In genomic region chr9:116149844-116150243, GRCh38 we compare ENCODE assay signal across 9 cellular contexts. TPM values are rescaled to one million over a fixed set of nuclear protein-coding genes. Genes with fewer than 3 reads are reported as not detected.
DNase-seq lines count a peak whose midpoint lies in the region; ATAC-seq, FAIRE-seq and TF ChIP-seq lines count a peak whose summit lies in the region.
"Had no signal": no experiment of that assay in that cellular context is flagged by ENCODE, and none has a peak within 500 bp of the region (broad histone marks: within the 10 kb centered on the region; RNA-seq: fewer than 3 reads in every experiment).

No MANE protein-coding gene starts in this region.

- H3K14ac ChIP-seq in trophoblast cell (ENCODE audit: low read length), result no peak overlapping the region

- H3K27ac Mint-ChIP-seq in activated T-cell treated with anti-CD3 and anti-CD28 coated beads, Interleukin-2, amount 50 U/mL, for 24 hours, result no peak overlapping the region

- H2AK5ac ChIP-seq in trophoblast cell (ENCODE audit: low read length), result no peak overlapping the region

- no peak overlapping the region for H4K8ac ChIP-seq in trophoblast cell (ENCODE audit: low read depth, low read length)

- H3K9me3 ChIP-seq in endothelial cell of umbilical vein (replicated peaks; ENCODE audit: control insufficient read depth, insufficient read depth, low read length) (no peaks in the 10 kb centered on the region), trophoblast cell (ENCODE audit: insufficient read depth, low read depth, low read length) (peaks cover 2% of the 10 kb centered on the region)
- H3K9me3 ChIP-seq: HAP-1 had no signal

- H3K27me3 ChIP-seq in endothelial cell of umbilical vein (ENCODE audit: control insufficient read depth in 2 of 2, insufficient read depth in 2 of 2, low read length in 2 of 2) (peaks cover 0 to 8% of the 10 kb centered on the region in 2 experiments), trophoblast cell (ENCODE audit: insufficient read depth, low read length) (peaks cover 10% of the 10 kb centered on the region)

- H3K4me3 Mint-ChIP-seq in activated T-cell treated with anti-CD3 and anti-CD28 coated beads, Interleukin-2, amount 50 U/mL, for 24 hours, result no peak overlapping the region

- H3K27ac ChIP-seq in endothelial cell of umbilical vein (ENCODE audit: insufficient read depth, low read depth, low read length), result no peak overlapping the region
- no peak overlapping the region for H3K27ac ChIP-seq in trophoblast cell (ENCODE audit: low read depth, low read length)

- H3K9me3 Mint-ChIP-seq in activated T-cell treated with anti-CD3 and anti-CD28 coated beads, Interleukin-2, amount 50 U/mL, for 24 hours, result no peaks in the 10 kb centered on the region

- H3K4me1 ChIP-seq in endothelial cell of umbilical vein (ENCODE audit: control insufficient read depth, extremely low read depth, insufficient read depth, low read length), result peaks cover 2% of the 10 kb centered on the region
- peaks cover 0 to 4% of the 10 kb centered on the region in 2 experiments for H3K4me1 ChIP-seq in trophoblast cell (ENCODE audit: control insufficient read depth in 1 of 2, insufficient read depth in 2 of 2, low read length in 2 of 2)
- H3K4me1 ChIP-seq: HAP-1 had no signal

- H3K18ac ChIP-seq in trophoblast cell (ENCODE audit: low read length), result no peak overlapping the region

- H3K4me3 ChIP-seq in AG10803 (ENCODE audit: low read length) (no peak overlapping the region), endothelial cell of umbilical vein (replicated peaks in 1 of 3; ENCODE audit: insufficient read depth in 1 of 3, low read depth in 1 of 3, low read length in 3 of 3) (no peak overlapping the region), trophoblast cell (ENCODE audit: low read depth, low read length) (no peak overlapping the region)
- H3K4me3 ChIP-seq: HAP-1 had no signal

- DNase-seq in AG10803 (ENCODE audit: low read depth) (no peak), GM19239 (ENCODE audit: insufficient read length, low spot score) (no peak), NCI-H2196 treated with DMSO at 0.1 percent for 48 hours (lab: John Stamatoyannopoulos, UW; ENCODE audit: unreplicated experiment) (peak; percentile 10), endothelial cell of umbilical vein (ENCODE audit: low read depth, low spot score) (no peak), trophoblast cell (peak; percentile 57 to 85), NCI-H1930 (lab: John Stamatoyannopoulos, UW) (no peak)
- DNase-seq in activated T-cell treated with anti-CD3 and anti-CD28 coated beads, Interleukin-2, amount 50 U/mL, for 24 hours, result no peak

- no peak overlapping the region for H3K4me2 ChIP-seq in endothelial cell of umbilical vein (ENCODE audit: insufficient read depth, low read length)
- no peak overlapping the region for H3K4me2 ChIP-seq in trophoblast cell (ENCODE audit: low read length)

- no peak overlapping the region for H4K12ac ChIP-seq in trophoblast cell (ENCODE audit: low read depth, low read length)

- H2AFZ ChIP-seq in endothelial cell of umbilical vein (ENCODE audit: low read depth, low read length), result no peak overlapping the region
- no peak overlapping the region for H2AFZ ChIP-seq in trophoblast cell (ENCODE audit: insufficient read depth, low read length, poor library complexity)

- H3K4me1 Mint-ChIP-seq in activated T-cell treated with anti-CD3 and anti-CD28 coated beads, Interleukin-2, amount 50 U/mL, for 24 hours (ENCODE audit: low read depth), result peaks cover 4% of the 10 kb centered on the region

- no peak overlapping the region for H3K23ac ChIP-seq in trophoblast cell (ENCODE audit: low read length)

- H4K91ac ChIP-seq in trophoblast cell (ENCODE audit: low read depth, low read length), result no peak overlapping the region

- H3K9ac ChIP-seq in endothelial cell of umbilical vein (replicated peaks; ENCODE audit: extremely low read depth, insufficient read depth, low read length) (no peak overlapping the region), trophoblast cell (ENCODE audit: low read length) (no peak overlapping the region)

- H3K9me1 ChIP-seq in endothelial cell of umbilical vein (replicated peaks; ENCODE audit: control insufficient read depth, extremely low read depth, insufficient read depth, low read length), result no peaks in the 10 kb centered on the region

- POLR2A ChIA-PET in endothelial cell of umbilical vein (lab: Charles Lee), result no interaction called here

- BruUV-seq in endothelial cell of umbilical vein (replicated peaks; lab: Mats Ljungman, UMichigan), result no TSS peak

- peak; percentile 68 for FAIRE-seq in GM19239 (lab: Jason Lieb, UNC)
- no peak for FAIRE-seq in endothelial cell of umbilical vein (lab: Jason Lieb, UNC)

- no peak for TF ChIP-seq POLR2A in endothelial cell of umbilical vein (IDR thresholded peaks at IDR 0.05; ENCODE audit: low read depth, low read length)

- H3K79me1 ChIP-seq in trophoblast cell (ENCODE audit: low read length), result peaks cover 5% of the 10 kb centered on the region

- H2BK5ac ChIP-seq in trophoblast cell (ENCODE audit: low read depth, low read length, poor library complexity), result no peak overlapping the region

- intact Hi-C loops in endothelial cell of umbilical vein (cut with micrococcal nuclease), result no loop called here

- ATAC-seq in HG03045 (IDR thresholded peaks at IDR 0.05; ENCODE audit: unreplicated experiment), result no peak

- H3K36me3 ChIP-seq in endothelial cell of umbilical vein (ENCODE audit: control insufficient read depth in 2 of 2, extremely low read depth in 1 of 2, insufficient read depth in 2 of 2, low read length in 2 of 2), result no peaks in the 10 kb centered on the region
- no peaks in the 10 kb centered on the region for H3K36me3 ChIP-seq in trophoblast cell (ENCODE audit: control insufficient read depth in 1 of 2, insufficient read depth in 2 of 2, low read length in 2 of 2)
- H3K36me3 ChIP-seq: HAP-1 had no signal

- no peak overlapping the region for H2BK120ac ChIP-seq in trophoblast cell (ENCODE audit: insufficient read depth, low read length, poor library complexity)

- H4K20me1 ChIP-seq in endothelial cell of umbilical vein (replicated peaks; ENCODE audit: control insufficient read depth, extremely low read depth, insufficient read depth, low read length), result no peaks in the 10 kb centered on the region

- H3K36me3 Mint-ChIP-seq in activated T-cell treated with anti-CD3 and anti-CD28 coated beads, Interleukin-2, amount 50 U/mL, for 24 hours (ENCODE audit: low read depth), result no peaks in the 10 kb centered on the region

- H3K79me2 ChIP-seq in endothelial cell of umbilical vein (ENCODE audit: control insufficient read depth, insufficient read depth, low read length), result no peaks in the 10 kb centered on the region
- no peaks in the 10 kb centered on the region for H3K79me2 ChIP-seq in trophoblast cell (ENCODE audit: control insufficient read depth, insufficient read depth, low read length, poor library complexity)

- peak; percentile 54 for TF ChIP-seq CTCF in AG10803 (conservative IDR thresholded peaks at IDR 0.05; ENCODE audit: low read length)
- TF ChIP-seq CTCF in endothelial cell of umbilical vein (IDR thresholded peaks at IDR 0.05; ENCODE audit: extremely low read depth in 1 of 2, insufficient read depth in 1 of 2, low read depth in 1 of 2, low read length in 2 of 2), result peak; percentile 24 to 59

- no peak overlapping the region for H2BK12ac ChIP-seq in trophoblast cell (ENCODE audit: low read length)

- CTCF ChIA-PET in endothelial cell of umbilical vein (lab: Charles Lee), result no interaction called here

- H3K4ac ChIP-seq in trophoblast cell (ENCODE audit: low read depth, low read length), result no peak overlapping the region

- WGBS in trophoblast cell (ENCODE audit: extremely low coverage, insufficient coverage, insufficient read length), result no CpG with 5 or more reads among the region's 4 CpGs

- dilution Hi-C loops in endothelial cell of umbilical vein (cut with MboI; ENCODE audit: extremely low pct_ligation_motif_present, low sequenced_read_pairs), result no loop called here

- H3K27me3 Mint-ChIP-seq in activated T-cell treated with anti-CD3 and anti-CD28 coated beads, Interleukin-2, amount 50 U/mL, for 24 hours, result peaks cover 65% of the 10 kb centered on the region

TF ChIP-seq in endothelial cell of umbilical vein, 7 proteins besides CTCF, POLR2A, EP300 and RAD21:
- no peak for TF ChIP-seq FOS (IDR thresholded peaks at IDR 0.05; ENCODE audit: borderline replicate concordance, insufficient read depth, low read length)
TF ChIP-seq in endothelial cell of umbilical vein: peak in this region for 0.

RNA-seq across cellular contexts. Expression of gene PAPPA, which starts 3.7 kb away (rescaled TPM):
- total RNA-seq in endothelial cell of umbilical vein, result 0.12 and 0.13 TPM in 2 replicates
- 0.30 and 0.41 TPM in 2 replicates for polyA plus RNA-seq in endothelial cell of umbilical vein
- 0.24 and 0.26 TPM in 2 replicates for polyA plus RNA-seq in endothelial cell of umbilical vein (2011; cell fraction: cytosol; rRNA removed)
- 0.58 and 0.77 TPM in 2 replicates for polyA plus RNA-seq in endothelial cell of umbilical vein (2011; cell fraction: nucleus; rRNA removed)
- polyA plus RNA-seq in endothelial cell of umbilical vein (2012), result 0.35 and 0.75 TPM in 2 replicates
- 1.6 TPM in 2 replicates for polyA minus RNA-seq in endothelial cell of umbilical vein
- polyA minus RNA-seq in endothelial cell of umbilical vein (2011; cell fraction: cytosol; rRNA and poly(A)+ RNA removed), result 2.7 TPM
- polyA minus RNA-seq in endothelial cell of umbilical vein (2011; cell fraction: nucleus; rRNA and poly(A)+ RNA removed), result 2.0 and 2.2 TPM in 2 replicates
- polyA plus RNA-seq in trophoblast cell (2013), result 6.3 and 8.5 TPM in 2 replicates

Comparison
In these comparisons a context has a peak if more than half of its experiments do, and no peak if none do; other contexts are left out.
1. DNase-seq: peak in NCI-H2196 treated with DMSO at 0.1 percent for 48 hours (single experiment) and trophoblast cell (2 of 2); none in AG10803 (single experiment), GM19239 (single experiment), endothelial cell of umbilical vein (single experiment), NCI-H1930 (0 of 2) and activated T-cell treated with anti-CD3 and anti-CD28 coated beads, Interleukin-2, amount 50 U/mL, for 24 hours (single experiment).